Comparison of ENCODE assay signal across 1 cellular context in genomic region chr11:111982019-111982464, GRCh38.
TF ChIP-seq lines count a peak whose summit lies in the region.

No MANE protein-coding gene starts in this region.

TF ChIP-seq in K562, 482 proteins besides CTCF, POLR2A, EP300 and RAD21 (continued from another document):
- no peak for TF ChIP-seq ZFPM2 (CRISPR knock-in tag; IDR thresholded peaks at IDR 0.05)
- no peak for TF ChIP-seq PPARD (CRISPR knock-in tag; IDR thresholded peaks at IDR 0.05)
- peak; percentile 14; the same call in 1 of the 2 replicates for TF ChIP-seq RB1 (IDR thresholded peaks at IDR 0.05; ENCODE audit: low read depth)
- TF ChIP-seq ZEB2 (IDR thresholded peaks at IDR 0.05) = peak; percentile 50; the same call in 1 of the 2 replicates
- peak; percentile 29; the same call in 1 of the 2 replicates for TF ChIP-seq ZNF384 (IDR thresholded peaks at IDR 0.05; ENCODE audit: low read depth, low read length)
- peak; percentile 32; the same call in 1 of the 2 replicates for TF ChIP-seq ZFX (CRISPR knock-in tag; IDR thresholded peaks at IDR 0.05)
- 0 out of 2 replicates have a peak, but pooled peaks have one; percentile 29 for TF ChIP-seq ESRRA (IDR thresholded peaks at IDR 0.05; ENCODE audit: borderline replicate concordance, low read depth)
- TF ChIP-seq EP400 (IDR thresholded peaks at IDR 0.05) = peak; percentile 17; the same call in 1 of the 2 replicates
- peak; percentile 32; the same call in 1 of the 2 replicates for TF ChIP-seq ATF7 (IDR thresholded peaks at IDR 0.05)
- no peak for TF ChIP-seq ZBTB40 (IDR thresholded peaks at IDR 0.05)
- no peak for TF ChIP-seq ZBTB40 (CRISPR knock-in tag; IDR thresholded peaks at IDR 0.05)
- 0 out of 4 replicates have a peak, but pooled peaks of 1 of the 2 experiments have one; percentile 32 for TF ChIP-seq RCOR1 (IDR thresholded peaks at IDR 0.05; ENCODE audit: borderline replicate concordance in 1 of 2, low read depth in 2 of 2, low read length in 2 of 2)
- peak; percentile 70 for TF ChIP-seq SMC3 (conservative IDR thresholded peaks at IDR 0.05; ENCODE audit: insufficient read depth, low read depth, low read length)
- TF ChIP-seq HDAC1 (IDR thresholded peaks at IDR 0.05) = no peak
- TF ChIP-seq ETV5 (CRISPR knock-in tag; IDR thresholded peaks at IDR 0.05; ENCODE audit: low read depth) = 0 out of 2 replicates have a peak, but pooled peaks have one; percentile 40
- TF ChIP-seq PRMT5 (CRISPR knock-in tag; IDR thresholded peaks at IDR 0.05) = no peak
- peak; percentile 30; the same call in 1 of the 2 replicates for TF ChIP-seq CTBP1 (IDR thresholded peaks at IDR 0.05; ENCODE audit: borderline replicate concordance)
- TF ChIP-seq CREM (IDR thresholded peaks at IDR 0.05; ENCODE audit: low read depth) = 0 out of 2 replicates have a peak, but pooled peaks have one; percentile 23
- TF ChIP-seq ARNT (IDR thresholded peaks at IDR 0.05) = 0 out of 4 replicates have a peak, but pooled peaks of 1 of the 2 experiments have one; percentile 27
- TF ChIP-seq TCF3 (CRISPR knock-in tag; IDR thresholded peaks at IDR 0.05) = peak; percentile 18; the same call in 1 of the 2 replicates
- TF ChIP-seq CC2D1A (IDR thresholded peaks at IDR 0.05) = 0 out of 2 replicates have a peak, but pooled peaks have one; percentile 46
- no peak for TF ChIP-seq ELK1 (CRISPR knock-in tag; IDR thresholded peaks at IDR 0.05)
- TF ChIP-seq NEUROD1 (IDR thresholded peaks at IDR 0.05; ENCODE audit: borderline replicate concordance, low read depth, low read length, partially characterized antibody) = peak; percentile 14
- TF ChIP-seq E2F1 (CRISPR knock-in tag; IDR thresholded peaks at IDR 0.05) = no peak
- TF ChIP-seq JUND (IDR thresholded peaks at IDR 0.05; ENCODE audit: borderline replicate concordance, low read depth, low read length) = peak; percentile 35; the same call in 1 of the 2 replicates
- no peak; the same call in 2 of the 3 replicates for TF ChIP-seq JUND (tag; IDR thresholded peaks at IDR 0.05; ENCODE audit: borderline replicate concordance, low read depth, low read length)
